15 cellular contexts compared by ENCODE assay signal in the genomic region with DNA sequence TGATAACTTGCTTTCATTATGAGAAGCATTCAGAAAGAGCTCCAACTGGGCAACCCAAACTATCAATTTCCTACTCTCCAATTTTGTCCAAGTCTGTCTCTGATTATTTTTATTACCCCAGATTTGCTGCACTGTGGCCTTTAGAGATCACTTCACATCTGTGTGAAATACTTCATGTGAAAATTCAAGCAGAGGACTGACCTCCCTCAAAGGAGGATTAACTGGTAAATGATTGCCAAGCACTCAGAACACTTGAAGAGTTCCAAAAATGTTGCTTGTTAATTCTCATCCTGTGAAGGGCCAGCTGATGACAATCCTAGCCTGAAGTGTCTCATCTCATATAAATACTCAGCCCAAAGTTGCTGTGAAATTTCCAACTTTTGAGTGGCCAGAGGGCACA.
"Had no signal": no experiment of that assay in that cellular context is flagged by ENCODE, and none has a peak within 500 bp of the region (broad histone marks: within the 10 kb centered on the region; RNA-seq: fewer than 3 reads in every experiment).

No MANE protein-coding gene starts in this region.

- H3K4me1 Mint-ChIP-seq: activated CD4-positive, alpha-beta T cell treated with anti-CD3 and anti-CD28 coated beads, Interleukin-2, amount 10 ng/mL, durations not matched to agents 7 days and 5 days; mesothelial cell of epicardium; nephron progenitor cell had no signal

- H3K27ac ChIP-seq: lower lobe of right lung, upper lobe of right lung had no signal

- H3K4me1 ChIP-seq: lower lobe of right lung, upper lobe of right lung had no signal

- H3K36me3 Mint-ChIP-seq: activated naive CD4-positive, alpha-beta T cell treated with anti-CD3 and anti-CD28 coated beads, Interleukin-2, amount 50 U/mL, for 72 hours; mesothelial cell of epicardium had no signal

- H3K9me3 Mint-ChIP-seq: mesothelial cell of epicardium; nephron progenitor cell; T-helper 1 cell treated with Interleukin-12 subunit alpha and Interleukin-12 subunit beta and Interleukin-4 antibody, amounts not matched to agents 30 μg/mL and 1 μg/mL, for 36 hours had no signal

- H3K4me3 Mint-ChIP-seq: activated CD4-positive, alpha-beta T cell treated with anti-CD3 and anti-CD28 coated beads, Interleukin-2, amount 10 ng/mL, durations not matched to agents 7 days and 5 days; activated T-cell treated with anti-CD3 and anti-CD28 coated beads, Interleukin-2, amount 50 U/mL, for 72 hours; mesothelial cell of epicardium; nephron progenitor cell; T-helper 1 cell treated with Interleukin-12 subunit alpha and Interleukin-12 subunit beta and Interleukin-4 antibody, amounts not matched to agents 30 μg/mL and 1 μg/mL, for 36 hours had no signal

- H3K27me3 ChIP-seq: upper lobe of right lung had no signal

- H3K9me3 ChIP-seq: lower lobe of right lung, upper lobe of right lung had no signal

- H3K4me3 ChIP-seq: lower lobe of right lung, upper lobe of right lung had no signal

- DNase-seq: activated CD4-positive, alpha-beta T cell treated with anti-CD3 and anti-CD28 coated beads, Interleukin-2, amount 10 ng/mL, durations not matched to agents 7 days and 5 days; activated CD8-positive, alpha-beta memory T cell treated with anti-CD3 and anti-CD28 coated beads, Interleukin-2, amount 50 U/mL, for 4 hours; activated gamma-delta T cell treated with Interleukin-2 at 50 U/mL for 16 hours; activated T-cell treated with anti-CD3 and anti-CD28 coated beads, Interleukin-2, amount 50 U/mL, for 72 hours; effector CD4-positive, alpha-beta T cell; lower lobe of right lung; nephron progenitor cell; nucleus accumbens; stimulated activated naive CD4-positive, alpha-beta T cell; upper lobe of right lung had no signal

- H3K36me3 ChIP-seq: lower lobe of right lung, upper lobe of right lung had no signal

- ATAC-seq: activated CD4-positive, CD25-positive, alpha-beta regulatory T cell treated with anti-CD3 and anti-CD28 coated beads, Interleukin-2, amount 50 U/mL, for 24 hours; activated naive CD4-positive, alpha-beta T cell treated with anti-CD3 and anti-CD28 coated beads, Interleukin-2, amount 50 U/mL, for 72 hours; activated T-cell treated with anti-CD3 and anti-CD28 coated beads, Interleukin-2, amount 50 U/mL, for 72 hours; esophagus mucosa; lower lobe of right lung; upper lobe of right lung had no signal

- H3K27ac Mint-ChIP-seq: activated CD4-positive, alpha-beta T cell treated with anti-CD3 and anti-CD28 coated beads, Interleukin-2, amount 10 ng/mL, durations not matched to agents 7 days and 5 days; activated naive CD4-positive, alpha-beta T cell treated with anti-CD3 and anti-CD28 coated beads, Interleukin-2, amount 50 U/mL, for 72 hours; activated T-cell treated with anti-CD3 and anti-CD28 coated beads, Interleukin-2, amount 50 U/mL, for 72 hours; mesothelial cell of epicardium; nephron progenitor cell; T-helper 1 cell treated with Interleukin-12 subunit alpha and Interleukin-12 subunit beta and Interleukin-4 antibody, amounts not matched to agents 30 μg/mL and 1 μg/mL, for 36 hours had no signal

- H3K27me3 Mint-ChIP-seq: activated CD4-positive, alpha-beta T cell treated with anti-CD3 and anti-CD28 coated beads, Interleukin-2, amount 10 ng/mL, durations not matched to agents 7 days and 5 days had no signal
